ENCODE assay signal across 18 cellular contexts in the genomic region with DNA sequence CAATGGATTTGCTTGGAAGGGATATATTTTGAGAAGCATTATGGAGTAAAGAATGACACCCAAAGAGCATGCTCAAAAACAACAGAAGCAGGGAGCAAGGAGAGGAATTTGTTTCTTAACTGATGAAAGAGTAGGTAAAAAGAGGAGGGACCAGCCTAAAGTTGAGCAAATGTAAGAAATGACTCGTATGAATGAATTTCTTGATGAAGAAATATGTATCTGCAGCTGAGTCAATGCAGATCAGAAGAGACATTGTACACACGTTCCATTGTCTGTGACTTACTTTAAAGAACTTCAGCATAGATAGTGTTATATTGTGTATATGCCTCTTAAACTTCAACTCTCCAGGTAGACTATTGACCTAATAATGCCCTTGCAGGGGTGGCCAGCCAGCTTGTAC.
DNase-seq lines count a peak whose midpoint lies in the region; ATAC-seq lines count a peak whose summit lies in the region.
"Had no signal": no experiment of that assay in that cellular context is flagged by ENCODE, and none has a peak within 500 bp of the region (broad histone marks: within the 10 kb centered on the region; RNA-seq: fewer than 3 reads in every experiment).

No MANE protein-coding gene starts in this region.

- H3K9ac ChIP-seq in GM23248 (peak overlapping the region; percentile 45; the same call in 1 of the 2 replicates), adipocyte (ENCODE audit: low read length) (no peak overlapping the region)
- H3K9ac ChIP-seq: BLaER1 had no signal

- DNase-seq in GM23248 (peak; percentile 77), adipocyte (ENCODE audit: low read depth) (peak; percentile 57), fibroblast of gingiva (ENCODE audit: low read depth) (peak; percentile 27), SW480 (ENCODE audit: low spot score) (no peak), NCI-H1436 treated with DMSO at 0.1 percent for 48 hours (lab: John Stamatoyannopoulos, UW) (no peak), AML-193 (lab: John Stamatoyannopoulos, UW) (no peak)
- DNase-seq in activated naive CD8-positive, alpha-beta T cell treated with anti-CD3 and anti-CD28 coated beads, Interleukin-2, amount 50 U/mL, for 24 hours: no peak
- DNase-seq: CD8-positive, alpha-beta T cell; HFFc6; NCI-H1417; NCI-H1930; NCI-H2171; NCI-H748 treated with DMSO at 0.1 percent for 48 hours; OCI-M1; RPMI8226 had no signal

- no peak overlapping the region for H3K4me3 Mint-ChIP-seq in activated naive CD8-positive, alpha-beta T cell treated with anti-CD3 and anti-CD28 coated beads, Interleukin-2, amount 50 U/mL, for 24 hours
- H3K4me3 Mint-ChIP-seq: CD8-positive, alpha-beta T cell; HFFc6; IgD-negative memory B cell had no signal

- H3K4me2 ChIP-seq in GM23248 (ENCODE audit: unreplicated experiment): peak overlapping the region; percentile 21
- H3K4me2 ChIP-seq: BLaER1 had no signal

- H3K27me3 Mint-ChIP-seq in activated naive CD8-positive, alpha-beta T cell treated with anti-CD3 and anti-CD28 coated beads, Interleukin-2, amount 50 U/mL, for 24 hours: no peaks in the 10 kb centered on the region

- H3K9me2 ChIP-seq in GM23248 (ENCODE audit: insufficient read depth): no peaks in the 10 kb centered on the region

- H3K27ac ChIP-seq in GM23248: peak overlapping the region; percentile 77
- H3K27ac ChIP-seq: BLaER1 had no signal

- no peaks in the 10 kb centered on the region for H4K20me1 ChIP-seq in GM23248 (ENCODE audit: insufficient read depth)
- H4K20me1 ChIP-seq: BLaER1 had no signal

- no peaks in the 10 kb centered on the region for H3K9me3 Mint-ChIP-seq in activated naive CD8-positive, alpha-beta T cell treated with anti-CD3 and anti-CD28 coated beads, Interleukin-2, amount 50 U/mL, for 24 hours
- H3K9me3 Mint-ChIP-seq: CD8-positive, alpha-beta T cell; HFFc6 had no signal

- no peaks in the 10 kb centered on the region for H3K36me3 Mint-ChIP-seq in activated naive CD8-positive, alpha-beta T cell treated with anti-CD3 and anti-CD28 coated beads, Interleukin-2, amount 50 U/mL, for 24 hours (ENCODE audit: low read depth)
- H3K36me3 Mint-ChIP-seq: CD8-positive, alpha-beta T cell; IgD-negative memory B cell had no signal

- ATAC-seq in activated naive CD8-positive, alpha-beta T cell treated with anti-CD3 and anti-CD28 coated beads, Interleukin-2, amount 50 U/mL, for 24 hours: no peak
- ATAC-seq: CD8-positive, alpha-beta T cell; GM12878 had no signal

- 0 out of 2 replicates have a peak overlapping the region, but pooled peaks have one; percentile 38 for H2AFZ ChIP-seq in GM23248

- H3K27me3 ChIP-seq in GM23248 (replicated peaks; ENCODE audit: insufficient read depth): no peaks in the 10 kb centered on the region
- H3K27me3 ChIP-seq in adipocyte (replicated peaks; ENCODE audit: control insufficient read depth, insufficient read depth, low read length): no peaks in the 10 kb centered on the region
- H3K27me3 ChIP-seq: BLaER1 had no signal

- WGBS in GM23248 (ENCODE audit: low coverage in 1 of 2, low lambda C conversion rate in 2 of 2, missing lambda C conversion rate in 2 of 2), 2 experiments: 49 to 62% methylated on average over 2 of the region's 2 CpGs

- in situ Hi-C loops in GM23248 (cut with MboI): no loop called here

- no peak overlapping the region for H3K4me3 ChIP-seq in GM23248
- H3K4me3 ChIP-seq in adipocyte (ENCODE audit: low read length): no peak overlapping the region
- H3K4me3 ChIP-seq: BLaER1, GM12878 had no signal

- H3K36me3 ChIP-seq in GM23248 (ENCODE audit: low read depth) (no peaks in the 10 kb centered on the region), adipocyte (ENCODE audit: control insufficient read depth, insufficient read depth, low read length, severe bottlenecking) (no peaks in the 10 kb centered on the region)
- H3K36me3 ChIP-seq: BLaER1 had no signal

- H3K27ac Mint-ChIP-seq in activated naive CD8-positive, alpha-beta T cell treated with anti-CD3 and anti-CD28 coated beads, Interleukin-2, amount 50 U/mL, for 24 hours: no peak overlapping the region
- H3K27ac Mint-ChIP-seq: CD8-positive, alpha-beta T cell; HFFc6; IgD-negative memory B cell had no signal

- no peaks in the 10 kb centered on the region for H3K79me2 ChIP-seq in GM23248 (ENCODE audit: insufficient read depth)

- no peaks in the 10 kb centered on the region for H3K9me3 ChIP-seq in GM23248 (ENCODE audit: low read depth)
- H3K9me3 ChIP-seq in adipocyte (ENCODE audit: control insufficient read depth, low read length): no peaks in the 10 kb centered on the region
- H3K9me3 ChIP-seq: BLaER1 had no signal

- H3K4me1 ChIP-seq in GM23248 (ENCODE audit: insufficient read depth) (peaks cover 24% of the 10 kb centered on the region), adipocyte (ENCODE audit: control insufficient read depth, insufficient read depth, low read length) (peaks cover 9% of the 10 kb centered on the region)
- H3K4me1 ChIP-seq: BLaER1 had no signal

- H3F3A ChIP-seq in GM23248 (ENCODE audit: insufficient read depth): peaks cover 11% of the 10 kb centered on the region

- no peaks in the 10 kb centered on the region for H3K4me1 Mint-ChIP-seq in activated naive CD8-positive, alpha-beta T cell treated with anti-CD3 and anti-CD28 coated beads, Interleukin-2, amount 50 U/mL, for 24 hours
- H3K4me1 Mint-ChIP-seq: IgD-negative memory B cell had no signal

Comparison
In these comparisons a context has a peak if more than half of its experiments do, and no peak if none do; other contexts are left out.
1. DNase-seq: peak in GM23248 (single experiment), adipocyte (single experiment) and fibroblast of gingiva (single experiment); none in activated naive CD8-positive, alpha-beta T cell treated with anti-CD3 and anti-CD28 coated beads, Interleukin-2, amount 50 U/mL, for 24 hours (single experiment), SW480 (single experiment), NCI-H1436 treated with DMSO at 0.1 percent for 48 hours (single experiment) and AML-193 (0 of 2).